9 cellular contexts compared by ENCODE assay signal in the genomic region with DNA sequence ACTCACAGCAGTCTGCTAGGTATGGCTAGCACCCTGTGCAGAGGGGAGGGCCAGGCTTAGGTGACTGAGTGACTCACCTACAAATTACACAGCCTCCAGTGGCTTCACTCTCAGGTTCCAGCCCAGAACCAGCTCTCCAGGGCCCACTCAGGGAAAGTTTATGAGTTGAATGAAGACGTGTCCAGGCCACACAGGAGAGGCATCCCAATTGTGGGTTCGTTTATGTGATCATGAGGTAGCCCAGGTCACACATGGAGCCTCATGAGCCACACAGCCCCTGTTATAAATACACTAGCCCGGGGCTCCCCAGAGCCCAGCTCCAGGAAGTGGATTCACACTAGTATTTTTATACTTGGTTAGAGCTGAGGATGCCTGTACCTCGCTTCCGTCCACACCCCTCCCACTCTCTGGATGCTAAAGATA. TPM values are rescaled to one million over a fixed set of nuclear protein-coding genes. Genes with fewer than 3 reads are reported as not detected.
DNase-seq lines count a peak whose midpoint lies in the region; ATAC-seq and TF ChIP-seq lines count a peak whose summit lies in the region.
"Not testable (repeated sequence)": the region's sequence is repeated elsewhere in the genome, so short reads cannot be mapped to it uniquely, and the experiment has no call there.
"Had no signal": no experiment of that assay in that cellular context is flagged by ENCODE, and none has a peak within 500 bp of the region (broad histone marks: within the 10 kb centered on the region; RNA-seq: fewer than 3 reads in every experiment).

No MANE protein-coding gene starts in this region.

- not testable (repeated sequence) for TF ChIP-seq POLR2A in GM18505 (IDR thresholded peaks at IDR 0.05; ENCODE audit: borderline replicate concordance, extremely low read depth, insufficient read depth, insufficient read length)

- POLR2A ChIA-PET in activated CD4-positive, alpha-beta T cell treated with anti-CD3 and anti-CD28 coated beads for 36 hours (lab: Charles Lee), result not testable (repeated sequence)

- not testable (repeated sequence) for H3K27me3 Mint-ChIP-seq in activated CD4-positive, alpha-beta T cell treated with anti-CD3 and anti-CD28 coated beads for 36 hours; central memory CD8-positive, alpha-beta T cell; stimulated activated naive B cell treated with anti-CD40 and anti-IgM and Interleukin-4, amounts not matched to agents 10 μg/mL and 1 μg/mL and 100 μg/mL, for 72 hours

- H3K4me3 Mint-ChIP-seq in activated CD4-positive, alpha-beta T cell treated with anti-CD3 and anti-CD28 coated beads for 36 hours; central memory CD8-positive, alpha-beta T cell; stimulated activated naive B cell treated with anti-CD40 and anti-IgM and Interleukin-4, amounts not matched to agents 10 μg/mL and 1 μg/mL and 100 μg/mL, for 72 hours: not testable (repeated sequence)

- CTCF ChIA-PET in activated CD4-positive, alpha-beta T cell treated with anti-CD3 and anti-CD28 coated beads for 36 hours (lab: Charles Lee), result not testable (repeated sequence)

- peak; percentile 47 for ATAC-seq in GM18505 (IDR thresholded peaks at IDR 0.05; ENCODE audit: unreplicated experiment)
- peak; percentile 65 for ATAC-seq in GM19397 (IDR thresholded peaks at IDR 0.05; ENCODE audit: unreplicated experiment)
- ATAC-seq in GM21717 (IDR thresholded peaks at IDR 0.05; ENCODE audit: unreplicated experiment), result peak; percentile 38
- ATAC-seq in HG02981 (IDR thresholded peaks at IDR 0.05; ENCODE audit: unreplicated experiment), result peak; percentile 55
- peak; percentile 69 for ATAC-seq in HG03442 (IDR thresholded peaks at IDR 0.05; ENCODE audit: unreplicated experiment)
- peak; percentile 69 for ATAC-seq in activated CD4-positive, alpha-beta T cell treated with anti-CD3 and anti-CD28 coated beads for 36 hours
- ATAC-seq in central memory CD8-positive, alpha-beta T cell (replicated peaks; ENCODE audit: extremely low read depth, poor library complexity, severe bottlenecking), result peak; percentile 61
- ATAC-seq in stimulated activated naive B cell treated with anti-CD40 and anti-IgM and Interleukin-4, amounts not matched to agents 10 μg/mL and 1 μg/mL and 100 μg/mL, for 72 hours (replicated peaks), result peak; percentile 79 to 81

- not testable (repeated sequence) for H3K9me3 Mint-ChIP-seq in activated CD4-positive, alpha-beta T cell treated with anti-CD3 and anti-CD28 coated beads for 36 hours (ENCODE audit: low read depth); central memory CD8-positive, alpha-beta T cell; stimulated activated naive B cell treated with anti-CD40 and anti-IgM and Interleukin-4, amounts not matched to agents 10 μg/mL and 1 μg/mL and 100 μg/mL, for 72 hours

- H3K27ac Mint-ChIP-seq in activated CD4-positive, alpha-beta T cell treated with anti-CD3 and anti-CD28 coated beads for 36 hours; central memory CD8-positive, alpha-beta T cell (ENCODE audit: low read depth); stimulated activated naive B cell treated with anti-CD40 and anti-IgM and Interleukin-4, amounts not matched to agents 10 μg/mL and 1 μg/mL and 100 μg/mL, for 72 hours: not testable (repeated sequence)

- not testable (repeated sequence) for H3K4me1 Mint-ChIP-seq in activated CD4-positive, alpha-beta T cell treated with anti-CD3 and anti-CD28 coated beads for 36 hours; central memory CD8-positive, alpha-beta T cell; stimulated activated naive B cell treated with anti-CD40 and anti-IgM and Interleukin-4, amounts not matched to agents 10 μg/mL and 1 μg/mL and 100 μg/mL, for 72 hours

- intact Hi-C loops in activated CD4-positive, alpha-beta T cell treated with anti-CD3 and anti-CD28 coated beads for 36 hours (cut with DNase I, micrococcal nuclease), result not testable (repeated sequence)

- not testable (repeated sequence) for H3K36me3 Mint-ChIP-seq in activated CD4-positive, alpha-beta T cell treated with anti-CD3 and anti-CD28 coated beads for 36 hours (ENCODE audit: low read depth); central memory CD8-positive, alpha-beta T cell (ENCODE audit: insufficient read depth); stimulated activated naive B cell treated with anti-CD40 and anti-IgM and Interleukin-4, amounts not matched to agents 10 μg/mL and 1 μg/mL and 100 μg/mL, for 72 hours

- not testable (repeated sequence) for DNase-seq in activated CD4-positive, alpha-beta T cell treated with anti-CD3 and anti-CD28 coated beads for 36 hours; central memory CD8-positive, alpha-beta T cell (ENCODE audit: low spot score in 2 of 2); stimulated activated naive B cell treated with anti-CD40 and anti-IgM and Interleukin-4, amounts not matched to agents 10 μg/mL and 1 μg/mL and 100 μg/mL, for 72 hours

RNA-seq across cellular contexts. Expression of gene POLR3K, which starts 27.5 kb away (rescaled TPM):
- 10 to 100 TPM; 31.9 to 46.8 TPM for total RNA-seq in activated CD4-positive, alpha-beta T cell treated with anti-CD3 and anti-CD28 coated beads for 36 hours

RNA-seq across cellular contexts. Expression of gene SNRNP25, which starts 27.7 kb away (rescaled TPM):
- total RNA-seq in activated CD4-positive, alpha-beta T cell treated with anti-CD3 and anti-CD28 coated beads for 36 hours, result 10 to 100 TPM; 42.5 to 50.0 TPM

RNA-seq across cellular contexts. Expression of gene RHBDF1, which starts 46.5 kb away (rescaled TPM):
- under 1 TPM in 1 of 2 experiments, not detected in 1; 0.40 TPM for total RNA-seq in activated CD4-positive, alpha-beta T cell treated with anti-CD3 and anti-CD28 coated beads for 36 hours
- total RNA-seq: T-helper 2 cell treated with Interferon-gamma antibody and Interleukin-4, amounts not matched to agents 100 ng/mL and 5 ng/mL, for 36 hours had no signal

RNA-seq across cellular contexts. Expression of gene MPG, which starts 52.1 kb away (rescaled TPM):
- 10 to 100 TPM; 47.0 to 57.0 TPM for total RNA-seq in activated CD4-positive, alpha-beta T cell treated with anti-CD3 and anti-CD28 coated beads for 36 hours
